Comparison of ENCODE assay signal across 12 cellular contexts in genomic region chr13:112575680-112576079, GRCh38. TPM values are rescaled to one million over a fixed set of nuclear protein-coding genes. Genes with fewer than 3 reads are reported as not detected.
DNase-seq lines count a peak whose midpoint lies in the region; ATAC-seq and TF ChIP-seq lines count a peak whose summit lies in the region.
"Had no signal": no experiment of that assay in that cellular context is flagged by ENCODE, and none has a peak within 500 bp of the region (broad histone marks: within the 10 kb centered on the region; RNA-seq: fewer than 3 reads in every experiment).

No MANE protein-coding gene starts in this region.

- no peak overlapping the region for H3K27ac ChIP-seq in upper lobe of right lung
- no peak overlapping the region for H3K27ac ChIP-seq in CD4-positive, alpha-beta T cell (ENCODE audit: low read depth, low read length)

- peak overlapping the region; percentile 55 for H3K27ac Mint-ChIP-seq in activated naive CD8-positive, alpha-beta T cell
- H3K27ac Mint-ChIP-seq in activated naive CD8-positive, alpha-beta T cell treated with anti-CD3 and anti-CD28 coated beads, Interleukin-2, amount 50 U/mL, for 24 hours, result no peak overlapping the region
- peak overlapping the region; percentile 63; the same call in 1 of the 2 replicates for H3K27ac Mint-ChIP-seq in WTC11
- H3K27ac Mint-ChIP-seq in CD4-positive, alpha-beta T cell, result no peak overlapping the region

- H3K4me3 ChIP-seq in foreskin fibroblast (ENCODE audit: low read depth in 1 of 2, low read length in 2 of 2) (peak overlapping the region in 1 of 2 donors; percentile 25), upper lobe of right lung (no peak overlapping the region)

- no peak for DNase-seq in activated naive CD8-positive, alpha-beta T cell treated with anti-CD3 and anti-CD28 coated beads, Interleukin-2, amount 50 U/mL, for 24 hours
- DNase-seq in WTC11 (ENCODE audit: low spot score), result peak; percentile 47
- DNase-seq in foreskin fibroblast, result peak; percentile 43 to 72
- no peak for DNase-seq in upper lobe of right lung
- no peak for DNase-seq in SK-N-DZ (ENCODE audit: low spot score)
- no peak for DNase-seq in CD4-positive, alpha-beta T cell
- no peak for DNase-seq in HuH-7 (ENCODE audit: low spot score)
- DNase-seq: activated CD8-positive, alpha-beta memory T cell treated with anti-CD3 and anti-CD28 coated beads, Interleukin-2, amount 50 U/mL, for 4 hours; NCI-H1092 treated with DMSO at 0.1 percent for 48 hours; NCI-H446 treated with DMSO at 0.1 percent for 48 hours; RPMI8226 had no signal

- H3K36me3 Mint-ChIP-seq in activated naive CD8-positive, alpha-beta T cell, result peaks cover 10% of the 10 kb centered on the region
- H3K36me3 Mint-ChIP-seq in activated naive CD8-positive, alpha-beta T cell treated with anti-CD3 and anti-CD28 coated beads, Interleukin-2, amount 50 U/mL, for 24 hours (ENCODE audit: low read depth), result peaks cover 21% of the 10 kb centered on the region
- peaks cover 16% of the 10 kb centered on the region for H3K36me3 Mint-ChIP-seq in WTC11
- H3K36me3 Mint-ChIP-seq in CD4-positive, alpha-beta T cell (ENCODE audit: low read depth), result peaks cover 21% of the 10 kb centered on the region

- CTCF ChIA-PET in WTC11 (lab: Charles Lee), result interaction anchor here (0.5 to 1.2 kb wide), 2 partner anchors 30 to 73 kb away, joined by 3 to 4 read pairs; no protein-coding TSS in a partner anchor
- CTCF ChIA-PET in CD4-positive, alpha-beta T cell (lab: Charles Lee), result interaction anchor here (1.0 kb wide), 1 partner anchor 13 kb away, joined by 3 read pairs; no protein-coding TSS in a partner anchor

- H3K36me3 ChIP-seq in upper lobe of right lung, result no peaks in the 10 kb centered on the region

- H3K9me3 Mint-ChIP-seq in activated naive CD8-positive, alpha-beta T cell (ENCODE audit: low read depth), result no peaks in the 10 kb centered on the region
- H3K9me3 Mint-ChIP-seq in activated naive CD8-positive, alpha-beta T cell treated with anti-CD3 and anti-CD28 coated beads, Interleukin-2, amount 50 U/mL, for 24 hours, result peaks cover 4% of the 10 kb centered on the region
- peaks cover 11% of the 10 kb centered on the region for H3K9me3 Mint-ChIP-seq in WTC11
- no peaks in the 10 kb centered on the region for H3K9me3 Mint-ChIP-seq in CD4-positive, alpha-beta T cell

- TF ChIP-seq CTCF in WTC11 (IDR thresholded peaks at IDR 0.05), result no peak
- TF ChIP-seq CTCF in foreskin fibroblast (IDR thresholded peaks at IDR 0.05; ENCODE audit: low read depth, low read length), result no peak
- no peak for TF ChIP-seq CTCF in upper lobe of right lung (IDR thresholded peaks at IDR 0.05)
- TF ChIP-seq CTCF in CD4-positive, alpha-beta T cell (IDR thresholded peaks at IDR 0.05), result no peak

- intact Hi-C loops in upper lobe of right lung (cut with DNase I), result no loop called here
- intact Hi-C loops in CD4-positive, alpha-beta T cell (cut with DNase I, micrococcal nuclease), result no loop called here

- POLR2A ChIA-PET in WTC11 (lab: Charles Lee), result no interaction called here
- POLR2A ChIA-PET in CD4-positive, alpha-beta T cell (lab: Charles Lee), result no interaction called here

- peaks cover 36% of the 10 kb centered on the region for H3K4me1 ChIP-seq in upper lobe of right lung

- H3K9me3 ChIP-seq in upper lobe of right lung, result no peaks in the 10 kb centered on the region
- H3K9me3 ChIP-seq in CD4-positive, alpha-beta T cell (ENCODE audit: control insufficient read depth, low read length), result no peaks in the 10 kb centered on the region

- no peak overlapping the region for H3K4me3 Mint-ChIP-seq in activated naive CD8-positive, alpha-beta T cell
- no peak overlapping the region for H3K4me3 Mint-ChIP-seq in activated naive CD8-positive, alpha-beta T cell treated with anti-CD3 and anti-CD28 coated beads, Interleukin-2, amount 50 U/mL, for 24 hours
- no peak overlapping the region for H3K4me3 Mint-ChIP-seq in WTC11
- no peak overlapping the region for H3K4me3 Mint-ChIP-seq in CD4-positive, alpha-beta T cell

- H3K27me3 Mint-ChIP-seq in activated naive CD8-positive, alpha-beta T cell, result no peaks in the 10 kb centered on the region
- H3K27me3 Mint-ChIP-seq in activated naive CD8-positive, alpha-beta T cell treated with anti-CD3 and anti-CD28 coated beads, Interleukin-2, amount 50 U/mL, for 24 hours, result no peaks in the 10 kb centered on the region
- H3K27me3 Mint-ChIP-seq in WTC11 (ENCODE audit: low read depth), result no peaks in the 10 kb centered on the region
- H3K27me3 Mint-ChIP-seq in CD4-positive, alpha-beta T cell, result no peaks in the 10 kb centered on the region

- H3K27me3 ChIP-seq in upper lobe of right lung, result no peaks in the 10 kb centered on the region
- no peaks in the 10 kb centered on the region for H3K27me3 ChIP-seq in CD4-positive, alpha-beta T cell (ENCODE audit: control insufficient read depth, insufficient read depth, low read length)

- ATAC-seq in activated naive CD8-positive, alpha-beta T cell treated with anti-CD3 and anti-CD28 coated beads, Interleukin-2, amount 50 U/mL, for 24 hours, result no peak
- ATAC-seq in WTC11 (peak; percentile 94), upper lobe of right lung (peak; percentile 37)
- ATAC-seq in CD4-positive, alpha-beta T cell (ENCODE audit: poor library complexity), result no peak

- H3K4me1 Mint-ChIP-seq in activated naive CD8-positive, alpha-beta T cell (ENCODE audit: low read depth), result peaks cover 57% of the 10 kb centered on the region
- H3K4me1 Mint-ChIP-seq in activated naive CD8-positive, alpha-beta T cell treated with anti-CD3 and anti-CD28 coated beads, Interleukin-2, amount 50 U/mL, for 24 hours, result peaks cover 52% of the 10 kb centered on the region
- peaks cover 39% of the 10 kb centered on the region for H3K4me1 Mint-ChIP-seq in WTC11
- peaks cover 70% of the 10 kb centered on the region for H3K4me1 Mint-ChIP-seq in CD4-positive, alpha-beta T cell (ENCODE audit: low read depth)

TF ChIP-seq in WTC11, 78 proteins besides CTCF, POLR2A, EP300 and RAD21:
- TF ChIP-seq TCF7 (CRISPR knock-in tag; IDR thresholded peaks at IDR 0.05; ENCODE audit: low read depth), result no peak
- 0 out of 2 replicates have a peak, but pooled peaks have one; percentile 52 for TF ChIP-seq ZNF121 (CRISPR knock-in tag; IDR thresholded peaks at IDR 0.05)

RNA-seq across cellular contexts. Expression of gene TUBGCP3, which starts 12.3 kb away (rescaled TPM):
- 29.9 to 32.3 TPM (median 32.1 TPM) in 3 replicates for total RNA-seq in WTC11 (2021)
- 33.9 TPM for total RNA-seq in upper lobe of right lung
- polyA plus RNA-seq in SK-N-DZ (2014; cell fraction: cytosol; rRNA removed), result 20.4 and 26.1 TPM in 2 replicates
- polyA plus RNA-seq in SK-N-DZ (2014; cell fraction: nucleus; rRNA removed), result 33.0 and 85.3 TPM in 2 replicates
- total RNA-seq in CD4-positive, alpha-beta T cell, result 10 to 100 TPM; 30.6 to 31.3 TPM

Comparison
In these comparisons a context has a peak if more than half of its experiments do, and no peak if none do; other contexts are left out.
1. H3K27ac Mint-ChIP-seq: peak in activated naive CD8-positive, alpha-beta T cell (single experiment) and WTC11 (single experiment); none in activated naive CD8-positive, alpha-beta T cell treated with anti-CD3 and anti-CD28 coated beads, Interleukin-2, amount 50 U/mL, for 24 hours (single experiment) and CD4-positive, alpha-beta T cell (single experiment).
2. ATAC-seq: peak in WTC11 (single experiment) and upper lobe of right lung (single experiment); none in activated naive CD8-positive, alpha-beta T cell treated with anti-CD3 and anti-CD28 coated beads, Interleukin-2, amount 50 U/mL, for 24 hours (single experiment) and CD4-positive, alpha-beta T cell (single experiment).
3. DNase-seq: peak in WTC11 (single experiment) and foreskin fibroblast (2 of 2); none in activated naive CD8-positive, alpha-beta T cell treated with anti-CD3 and anti-CD28 coated beads, Interleukin-2, amount 50 U/mL, for 24 hours (single experiment), upper lobe of right lung (single experiment), SK-N-DZ (single experiment), CD4-positive, alpha-beta T cell (0 of 10) and HuH-7 (single experiment).